ENCODE assay signal across 8 cellular contexts in the genomic region with DNA sequence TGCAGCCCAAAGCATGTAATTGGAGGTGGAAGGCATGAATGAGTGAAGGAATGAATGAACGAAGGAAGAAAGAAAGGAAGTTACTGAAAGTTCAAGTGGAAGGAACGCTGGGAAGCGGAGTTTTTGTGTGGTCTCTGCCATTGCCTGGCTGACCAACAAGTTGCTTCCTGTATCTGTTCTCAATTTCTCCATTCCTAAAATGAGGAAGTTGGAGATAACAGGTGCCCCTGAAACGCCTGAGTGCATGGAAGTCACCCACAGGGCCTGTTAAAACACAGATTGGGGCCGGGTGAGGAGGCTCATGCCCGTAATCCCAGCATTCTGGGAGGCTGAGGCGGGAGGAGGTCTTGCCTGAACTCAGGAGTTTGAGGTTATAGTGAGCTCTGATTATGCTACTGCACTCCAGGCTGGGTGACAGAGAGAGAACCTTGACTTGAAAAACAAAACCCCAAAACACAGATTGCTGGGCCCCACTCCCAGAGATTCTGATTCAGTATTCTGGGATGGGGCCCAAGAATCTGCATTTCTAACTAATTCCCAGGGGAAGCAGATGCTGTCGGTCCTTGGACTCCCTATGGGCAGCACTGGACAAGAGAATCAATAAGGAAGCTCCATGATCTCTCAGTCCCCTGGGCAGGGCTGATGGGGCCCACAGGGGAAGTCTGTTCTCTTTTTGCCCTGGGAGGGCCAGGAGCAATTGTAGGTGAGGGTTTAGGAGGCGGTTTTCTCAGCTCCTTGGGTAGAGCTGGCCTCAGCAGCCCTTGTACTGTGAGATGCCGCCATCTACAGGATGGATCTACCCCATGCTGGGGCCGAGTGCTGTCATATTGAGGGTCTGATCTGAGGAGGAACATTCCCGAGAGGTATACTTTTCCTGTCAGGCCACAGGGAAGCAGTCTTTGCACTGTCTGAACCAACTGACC. TPM values are rescaled to one million over a fixed set of nuclear protein-coding genes. Genes with fewer than 3 reads are reported as not detected.
DNase-seq lines count a peak whose midpoint lies in the region; ATAC-seq and TF ChIP-seq lines count a peak whose summit lies in the region.

No MANE protein-coding gene starts in this region.

- H3K9ac ChIP-seq in fibroblast of lung (ENCODE audit: insufficient read depth, low read length) = no peak overlapping the region

- peaks cover 18% of the 10 kb centered on the region for H3K4me1 Mint-ChIP-seq in nephron progenitor cell

- H3K27me3 ChIP-seq in fibroblast of lung (ENCODE audit: control insufficient read depth, insufficient read depth, low read length) (no peaks in the 10 kb centered on the region), tibial artery (peaks cover 0 to 6% of the 10 kb centered on the region in 2 donors)

- H3K4me3 ChIP-seq in fibroblast of lung (replicated peaks in 1 of 4; ENCODE audit: control extremely low read depth in 1 of 4, insufficient read depth in 1 of 4, low read depth in 3 of 4, low read length in 4 of 4) (no peak overlapping the region), tibial artery (no peak overlapping the region)

- intact Hi-C loops in tibial artery (cut with DNase I; ENCODE audit: low total_unique reads) = loop anchor here (5.0 to 10.0 kb wide), 3 partner anchors 52 to 139 kb away; a partner anchor contains a TSS

- H3K36me3 ChIP-seq in fibroblast of lung (ENCODE audit: control insufficient read depth, insufficient read depth, low read length) = no peaks in the 10 kb centered on the region
- no peaks in the 10 kb centered on the region for H3K36me3 ChIP-seq in tibial artery

- ATAC-seq in HG03066 (IDR thresholded peaks at IDR 0.05; ENCODE audit: low read depth, unreplicated experiment) = peak; percentile 56

- no peak overlapping the region for H2AFZ ChIP-seq in fibroblast of lung (ENCODE audit: low read length)

- no peaks in the 10 kb centered on the region for H3K4me1 ChIP-seq in fibroblast of lung (ENCODE audit: control insufficient read depth, extremely low read depth, insufficient read depth, low read length)
- peaks cover 0 to 22% (median 10%) of the 10 kb centered on the region in 4 donors for H3K4me1 ChIP-seq in tibial artery

- no peak overlapping the region for H3K4me2 ChIP-seq in fibroblast of lung (ENCODE audit: extremely low read depth, insufficient read depth, low read length)

- no peaks in the 10 kb centered on the region for H3K79me2 ChIP-seq in fibroblast of lung (ENCODE audit: control insufficient read depth, insufficient read depth, low read length)

- H3K9me3 ChIP-seq in fibroblast of lung (ENCODE audit: control insufficient read depth, insufficient read depth, low read depth, low read length) = no peaks in the 10 kb centered on the region
- H3K9me3 ChIP-seq in tibial artery = no peaks in the 10 kb centered on the region

- no peak overlapping the region for H3K4me3 Mint-ChIP-seq in nephron progenitor cell

- no peaks in the 10 kb centered on the region for H4K20me1 ChIP-seq in fibroblast of lung (ENCODE audit: control insufficient read depth, extremely low read depth, insufficient read depth, low read length)

- TF ChIP-seq CTCF in fibroblast of lung (conservative IDR thresholded peaks at IDR 0.05 in 1 of 2, IDR thresholded peaks at IDR 0.05 in 1 of 2; ENCODE audit: low read depth in 1 of 2, low read length in 2 of 2) = peak; percentile 61 to 66
- TF ChIP-seq CTCF in nephron progenitor cell (IDR thresholded peaks at IDR 0.05) = peak; percentile 68
- TF ChIP-seq CTCF in tibial artery (IDR thresholded peaks at IDR 0.05) = peak; percentile 42 to 52

- H3K27ac Mint-ChIP-seq in nephron progenitor cell = no peak overlapping the region

- no peaks in the 10 kb centered on the region for H3K36me3 Mint-ChIP-seq in nephron progenitor cell (ENCODE audit: low read depth)

- no peaks in the 10 kb centered on the region for H3K9me3 Mint-ChIP-seq in nephron progenitor cell

- peaks cover 7% of the 10 kb centered on the region for H3K27me3 Mint-ChIP-seq in nephron progenitor cell (ENCODE audit: low read depth, poor library complexity)

- H3K27ac ChIP-seq in fibroblast of lung (ENCODE audit: insufficient read depth, low read length) (no peak overlapping the region), tibial artery (no peak overlapping the region)

- DNase-seq in NCI-H748 (lab: John Stamatoyannopoulos, UW; ENCODE audit: unreplicated experiment) = peak; percentile 60
- DNase-seq in NCI-H748 treated with DMSO at 0.1 percent for 48 hours (lab: John Stamatoyannopoulos, UW) = no peak
- peak; percentile 69 to 89 for DNase-seq in NCI-H526 (lab: John Stamatoyannopoulos, UW)
- DNase-seq in activated CD8-positive, alpha-beta memory T cell treated with anti-CD3 and anti-CD28 coated beads for 1 hour (ENCODE audit: extremely low read depth in 1 of 2, low read depth in 1 of 2) = peak; percentile 24 to 25
- DNase-seq in fibroblast of lung (ENCODE audit: low read depth in 2 of 2) = peak; percentile 60 to 68
- DNase-seq in nephron progenitor cell = peak; percentile 64
- peak; percentile 67 to 76 for DNase-seq in tibial artery

RNA-seq across cellular contexts. Expression of a gene that starts 3.3 kb away (rescaled TPM):
- total RNA-seq in fibroblast of lung = not detected in 2 replicates
- polyA plus RNA-seq in fibroblast of lung = not detected in 2 replicates
- polyA plus RNA-seq in fibroblast of lung (2012) = not detected in 2 replicates
- not detected in 2 replicates for polyA minus RNA-seq in fibroblast of lung (ENCODE audit: low replicate concordance)

RNA-seq across cellular contexts. Expression of a gene that starts 43.2 kb away (rescaled TPM):
- 84.4 and 91.7 TPM in 2 replicates for total RNA-seq in fibroblast of lung
- polyA plus RNA-seq in fibroblast of lung = 86.6 and 96.6 TPM in 2 replicates
- 44.5 and 47.1 TPM in 2 replicates for polyA plus RNA-seq in fibroblast of lung (2012)
- 16.7 and 21.9 TPM in 2 replicates for polyA minus RNA-seq in fibroblast of lung (ENCODE audit: low replicate concordance)

RNA-seq across cellular contexts. Expression of a gene that starts 48.4 kb away (rescaled TPM):
- total RNA-seq in fibroblast of lung = 8.7 and 9.7 TPM in 2 replicates
- 4.1 and 5.9 TPM in 2 replicates for polyA plus RNA-seq in fibroblast of lung
- polyA plus RNA-seq in fibroblast of lung (2012) = 2.6 and 3.4 TPM in 2 replicates
- not detected in 2 replicates for polyA minus RNA-seq in fibroblast of lung (ENCODE audit: low replicate concordance)
